In genomic region chr12:45284096-45284901, GRCh38 we compare ENCODE assay signal across 9 cellular contexts.
DNase-seq lines count a peak whose midpoint lies in the region; ATAC-seq, FAIRE-seq and TF ChIP-seq lines count a peak whose summit lies in the region.
"Had no signal": no experiment of that assay in that cellular context is flagged by ENCODE, and none has a peak within 500 bp of the region (broad histone marks: within the 10 kb centered on the region; RNA-seq: fewer than 3 reads in every experiment).

No MANE protein-coding gene starts in this region.

- H4K91ac ChIP-seq in H1 (replicated peaks; ENCODE audit: insufficient read length, low read length) = no peak overlapping the region

- TF ChIP-seq RAD21 in H1 (IDR thresholded peaks at IDR 0.05 in 1 of 2, conservative IDR thresholded peaks at IDR 0.05 in 1 of 2; ENCODE audit: low read depth in 2 of 2, low read length in 2 of 2) = peak; percentile 44 to 54

- H3K27me3 ChIP-seq in H1 (replicated peaks in 1 of 4; ENCODE audit: control insufficient read depth in 3 of 4, extremely low read depth in 1 of 4, insufficient read depth in 3 of 4, low read length in 3 of 4) = no peaks in the 10 kb centered on the region

- H3K9me3 ChIP-seq in H1 (ENCODE audit: insufficient read depth in 2 of 2, low read depth in 1 of 2, low read length in 1 of 2) = no peaks in the 10 kb centered on the region

- H4K5ac ChIP-seq in H1 (ENCODE audit: insufficient read length, low read depth, low read length) = no peak overlapping the region

- H3K14ac ChIP-seq in H1 (ENCODE audit: insufficient read length) = no peak overlapping the region

- H3K4me1 ChIP-seq in H1 (replicated peaks in 1 of 4; ENCODE audit: control insufficient read depth in 3 of 4, insufficient read depth in 4 of 4, low read length in 3 of 4) = peaks cover 2 to 9% (median 6%) of the 10 kb centered on the region in 4 experiments; a peak in 4 of 7 replicates

- no peak for FAIRE-seq in H1 (lab: Jason Lieb, UNC)

- POLR2A ChIA-PET in H1 (lab: Charles Lee; ENCODE audit: partially characterized antibody) = no interaction called here

- H2BK15ac ChIP-seq in H1 (ENCODE audit: low read length) = no peak overlapping the region

- no peak for TF ChIP-seq POLR2A in H1 (IDR thresholded peaks at IDR 0.05; ENCODE audit: control extremely low read depth in 1 of 2, low read depth in 2 of 2, low read length in 2 of 2)

- H3K79me2 ChIP-seq in H1 (ENCODE audit: control insufficient read depth in 1 of 2, insufficient read depth in 2 of 2, low read length in 2 of 2) = 0 out of 4 replicates have a peak, but pooled peaks cover 0 to 14% of the 10 kb centered on the region in 2 experiments

- H4K8ac ChIP-seq in H1 (ENCODE audit: extremely low read depth, insufficient read depth, low read length) = no peak overlapping the region

- WGBS in H1 (ENCODE audit: extremely low coverage in 1 of 2, insufficient coverage in 1 of 2, insufficient read length in 1 of 2, insufficient replicate concordance in 2 of 2, low coverage in 1 of 2, low lambda C conversion rate in 2 of 2, missing lambda C conversion rate in 1 of 2), 2 experiments = 62% methylated on average over 7 of the region's 8 CpGs; no CpG with 5 or more reads in 1 of the 2 experiments

- no peak overlapping the region for H3K9ac ChIP-seq in H1 (replicated peaks in 1 of 4; ENCODE audit: extremely low read depth in 1 of 4, low read depth in 3 of 4, low read length in 3 of 4)

- no peak overlapping the region for H3K18ac ChIP-seq in H1 (ENCODE audit: extremely low read depth, low read length)

- no peak overlapping the region for H2BK120ac ChIP-seq in H1 (replicated peaks; ENCODE audit: low read depth, low read length)

- ATAC-seq in omental fat pad (ENCODE audit: low FRiP score) (peak; percentile 66), HG03342 (IDR thresholded peaks at IDR 0.05; ENCODE audit: unreplicated experiment) (no peak)

- no peak overlapping the region for H2BK20ac ChIP-seq in H1 (ENCODE audit: low read length)

- H3K4ac ChIP-seq in H1 (replicated peaks; ENCODE audit: insufficient read length, low read depth, low read length) = no peak overlapping the region

- H3K4me3 ChIP-seq in H1 (ENCODE audit: extremely low read depth in 1 of 4, insufficient read depth in 2 of 4, low read depth in 3 of 4, low read length in 4 of 4) = no peak overlapping the region

- no peak overlapping the region for H2AK5ac ChIP-seq in H1 (ENCODE audit: low read depth, low read length)

- peaks cover 2 to 4% of the 10 kb centered on the region in 2 experiments for H4K20me1 ChIP-seq in H1 (replicated peaks in 1 of 2; ENCODE audit: control insufficient read depth in 1 of 2, insufficient read depth in 2 of 2, low read length in 2 of 2)

- DNase-seq in EL (peak; percentile 91), NCI-H524 (lab: John Stamatoyannopoulos, UW) (peak; percentile 83 to 96), H1 (ENCODE audit: low read depth in 1 of 2, low spot score in 2 of 2) (no peak), omental fat pad (ENCODE audit: low spot score) (no peak), SKM-1 treated with dmso at 0.1 percent for 144 hours (lab: John Stamatoyannopoulos, UW; ENCODE audit: unreplicated experiment) (no peak), NCI-H2171 (lab: John Stamatoyannopoulos, UW) (no peak)
- no peak for DNase-seq in effector CD8-positive, alpha-beta T cell (lab: John Stamatoyannopoulos, UW)
- DNase-seq: T-helper 9 cell had no signal

- no peak for TF ChIP-seq EP300 in H1 (IDR thresholded peaks at IDR 0.05; ENCODE audit: borderline replicate concordance in 1 of 2, low read depth in 2 of 2, low read length in 2 of 2)

- no peak overlapping the region for H3K4me2 ChIP-seq in H1 (ENCODE audit: insufficient read depth in 1 of 2, low read depth in 2 of 2, low read length in 2 of 2)

- no peak overlapping the region for H3K23ac ChIP-seq in H1 (ENCODE audit: insufficient read length)

- no peak overlapping the region for H3K27ac ChIP-seq in H1 (ENCODE audit: low read depth, low read length)

- no peaks in the 10 kb centered on the region; a peak in 2 of 8 replicates for H3K36me3 ChIP-seq in H1 (ENCODE audit: control insufficient read depth in 2 of 4, insufficient read depth in 4 of 4, low read length in 3 of 4)

- no peaks in the 10 kb centered on the region; the same call in 1 of the 2 replicates for H3K79me1 ChIP-seq in H1 (ENCODE audit: low read depth, low read length)

- CTCF ChIA-PET in H1 (lab: Charles Lee; ENCODE audit: partially characterized antibody) = interaction anchor here (0.9 to 2.5 kb wide), 5 partner anchors 8 to 104 kb away, joined by 3 to 11 read pairs (median 4); no protein-coding TSS in a partner anchor

- no peak overlapping the region for H2BK5ac ChIP-seq in H1 (ENCODE audit: low read depth, low read length)

- H3K23me2 ChIP-seq in H1 (ENCODE audit: low read depth, low read length) = no peaks in the 10 kb centered on the region

- no peak overlapping the region for H2BK12ac ChIP-seq in H1 (ENCODE audit: low read depth, low read length)

- TF ChIP-seq CTCF in H1 (IDR thresholded peaks at IDR 0.05; ENCODE audit: control extremely low read depth in 1 of 3, insufficient read depth in 1 of 3, low read depth in 1 of 3, low read length in 3 of 3) (peak; percentile 10 to 33 (median 33)), omental fat pad (IDR thresholded peaks at IDR 0.05) (no peak)

- no peak overlapping the region for H2AFZ ChIP-seq in H1 (ENCODE audit: low read length)

- H3K56ac ChIP-seq in H1 (replicated peaks; ENCODE audit: insufficient read length, low read depth, low read length) = no peak overlapping the region

TF ChIP-seq in H1, 55 proteins besides CTCF, POLR2A, EP300 and RAD21:
- TF ChIP-seq CBX8 (IDR thresholded peaks at IDR 0.05; ENCODE audit: borderline replicate concordance, low read depth, low read length) = no peak
- 0 out of 2 replicates have a peak, but pooled peaks have one; percentile 26 for TF ChIP-seq TEAD4 (IDR thresholded peaks at IDR 0.05; ENCODE audit: low read depth, low read length)
TF ChIP-seq in H1: peak in this region for 1.

Comparison
In these comparisons a context has a peak if more than half of its experiments do, and no peak if none do; other contexts are left out.
1. DNase-seq: peak in EL (single experiment) and NCI-H524 (2 of 2); none in H1 (0 of 2), omental fat pad (single experiment), effector CD8-positive, alpha-beta T cell (single experiment), SKM-1 treated with dmso at 0.1 percent for 144 hours (single experiment) and NCI-H2171 (single experiment).
2. CTCF ChIP-seq: peak in H1 (3 of 3); none in omental fat pad (0 of 3).